ENCODE assay signal across 9 cellular contexts in genomic region chr19:14405380-14405757, GRCh38. TPM values are rescaled to one million over a fixed set of nuclear protein-coding genes. Genes with fewer than 3 reads are reported as not detected.
DNase-seq lines count a peak whose midpoint lies in the region; ATAC-seq and TF ChIP-seq lines count a peak whose summit lies in the region.
"Had no signal": no experiment of that assay in that cellular context is flagged by ENCODE, and none has a peak within 500 bp of the region (broad histone marks: within the 10 kb centered on the region; RNA-seq: fewer than 3 reads in every experiment).

No MANE protein-coding gene starts in this region.

- H3K9me3 Mint-ChIP-seq in activated CD4-positive, alpha-beta T cell treated with anti-CD3 and anti-CD28 coated beads, Interleukin-2, amount 10 ng/mL, durations not matched to agents 24 days and 14 days = no peaks in the 10 kb centered on the region
- H3K9me3 Mint-ChIP-seq in activated CD4-positive, alpha-beta memory T cell treated with anti-CD3 and anti-CD28 coated beads for 36 hours = no peaks in the 10 kb centered on the region
- no peaks in the 10 kb centered on the region for H3K9me3 Mint-ChIP-seq in immature natural killer cell

- CTCF ChIA-PET in activated CD4-positive, alpha-beta memory T cell treated with anti-CD3 and anti-CD28 coated beads for 36 hours (lab: Charles Lee) = interaction anchor here (0.6 to 9.0 kb wide), 11 partner anchors 9 to 269 kb away, joined by 3 to 115 read pairs (median 9); partner anchors contain the start of genes ADGRE5, ASF1B and PKN1

- intact Hi-C loops in activated CD4-positive, alpha-beta T cell treated with anti-CD3 and anti-CD28 coated beads, Interleukin-2, amount 10 ng/mL, durations not matched to agents 24 days and 14 days (cut with micrococcal nuclease) = no loop called here
- intact Hi-C loops in activated CD4-positive, alpha-beta memory T cell treated with anti-CD3 and anti-CD28 coated beads for 36 hours (cut with micrococcal nuclease) = no loop called here
- intact Hi-C loops in stomach (cut with DNase I; ENCODE audit: low total_unique reads) = no loop called here

- H3K27ac ChIP-seq in stomach = peak overlapping the region; percentile 63 to 85 (median 82)
- H3K27ac ChIP-seq: HL-60 had no signal

- peaks cover 72 to 98% (median 97%) of the 10 kb centered on the region in 4 donors for H3K36me3 ChIP-seq in stomach

- no peak for TF ChIP-seq POLR2A in stomach (IDR thresholded peaks at IDR 0.05)

- H3K9me3 ChIP-seq in stomach = no peaks in the 10 kb centered on the region

- peak overlapping the region in 3 of 4 donors; percentile 28 to 35 (median 32) for H3K4me3 ChIP-seq in stomach

- peak overlapping the region; percentile 48 for H3K27ac Mint-ChIP-seq in activated CD4-positive, alpha-beta T cell treated with anti-CD3 and anti-CD28 coated beads, Interleukin-2, amount 10 ng/mL, durations not matched to agents 24 days and 14 days
- H3K27ac Mint-ChIP-seq in activated CD4-positive, alpha-beta memory T cell treated with anti-CD3 and anti-CD28 coated beads for 36 hours = peak overlapping the region; percentile 69
- H3K27ac Mint-ChIP-seq in immature natural killer cell = peak overlapping the region in 5 of 6 donors; percentile 19 to 92 (median 74)

- DNase-seq in activated CD4-positive, alpha-beta T cell treated with anti-CD3 and anti-CD28 coated beads, Interleukin-2, amount 10 ng/mL, durations not matched to agents 24 days and 14 days = no peak
- DNase-seq in activated CD4-positive, alpha-beta T cell treated with anti-CD3 and anti-CD28 coated beads, Interleukin-2, amount 50 U/mL, for 4 hours = no peak
- no peak for DNase-seq in activated CD4-positive, alpha-beta memory T cell treated with anti-CD3 and anti-CD28 coated beads for 36 hours
- DNase-seq in immature natural killer cell = no peak
- DNase-seq in stomach = no peak
- no peak for DNase-seq in NCI-H345 treated with DMSO at 0.1 percent for 48 hours (lab: John Stamatoyannopoulos, UW; ENCODE audit: unreplicated experiment)
- no peak for DNase-seq in UCSD-AML1 (lab: John Stamatoyannopoulos, UW; ENCODE audit: unreplicated experiment)

- H3K27me3 ChIP-seq in stomach = no peaks in the 10 kb centered on the region

- no peaks in the 10 kb centered on the region for H3K27me3 Mint-ChIP-seq in activated CD4-positive, alpha-beta T cell treated with anti-CD3 and anti-CD28 coated beads, Interleukin-2, amount 10 ng/mL, durations not matched to agents 24 days and 14 days
- H3K27me3 Mint-ChIP-seq in activated CD4-positive, alpha-beta memory T cell treated with anti-CD3 and anti-CD28 coated beads for 36 hours = no peaks in the 10 kb centered on the region
- peaks cover 55 to 75% (median 61%) of the 10 kb centered on the region in 3 donors for H3K27me3 Mint-ChIP-seq in immature natural killer cell (ENCODE audit: low read depth in 3 of 3)

- no peak overlapping the region for H3K4me3 Mint-ChIP-seq in activated CD4-positive, alpha-beta T cell treated with anti-CD3 and anti-CD28 coated beads, Interleukin-2, amount 10 ng/mL, durations not matched to agents 24 days and 14 days
- no peak overlapping the region for H3K4me3 Mint-ChIP-seq in activated CD4-positive, alpha-beta memory T cell treated with anti-CD3 and anti-CD28 coated beads for 36 hours
- no peak overlapping the region for H3K4me3 Mint-ChIP-seq in immature natural killer cell

- TF ChIP-seq CTCF in stomach (IDR thresholded peaks at IDR 0.05) = no peak

- WGBS in stomach, 5 donors = 79 to 89% (median 81%) methylated on average over 6 of the region's 6 CpGs

- POLR2A ChIA-PET in activated CD4-positive, alpha-beta memory T cell treated with anti-CD3 and anti-CD28 coated beads for 36 hours (lab: Charles Lee) = interaction anchor here (0.9 to 2.0 kb wide), 6 partner anchors 9 to 57 kb away, joined by 3 to 8 read pairs (median 4); no protein-coding TSS in a partner anchor

- H3K4me1 ChIP-seq in stomach = peaks cover 4 to 52% (median 29%) of the 10 kb centered on the region in 4 donors

- peaks cover 72% of the 10 kb centered on the region for H3K36me3 Mint-ChIP-seq in activated CD4-positive, alpha-beta T cell treated with anti-CD3 and anti-CD28 coated beads, Interleukin-2, amount 10 ng/mL, durations not matched to agents 24 days and 14 days (ENCODE audit: low read depth)
- peaks cover 73% of the 10 kb centered on the region for H3K36me3 Mint-ChIP-seq in activated CD4-positive, alpha-beta memory T cell treated with anti-CD3 and anti-CD28 coated beads for 36 hours
- peaks cover 17 to 62% (median 25%) of the 10 kb centered on the region in 3 donors for H3K36me3 Mint-ChIP-seq in immature natural killer cell

- no peak for TF ChIP-seq EP300 in stomach (IDR thresholded peaks at IDR 0.05)

- peaks cover 2% of the 10 kb centered on the region for H3K4me1 Mint-ChIP-seq in activated CD4-positive, alpha-beta T cell treated with anti-CD3 and anti-CD28 coated beads, Interleukin-2, amount 10 ng/mL, durations not matched to agents 24 days and 14 days
- peaks cover 27% of the 10 kb centered on the region for H3K4me1 Mint-ChIP-seq in activated CD4-positive, alpha-beta memory T cell treated with anti-CD3 and anti-CD28 coated beads for 36 hours (ENCODE audit: low read depth)
- H3K4me1 Mint-ChIP-seq in immature natural killer cell = peaks cover 14 to 35% of the 10 kb centered on the region in 2 donors

- no peak for ATAC-seq in HG03280 (IDR thresholded peaks at IDR 0.05; ENCODE audit: unreplicated experiment)

RNA-seq across cellular contexts. Expression of gene DDX39A, which starts 13.8 kb away (rescaled TPM):
- total RNA-seq in activated CD4-positive, alpha-beta T cell treated with anti-CD3 and anti-CD28 coated beads, Interleukin-2, amount 10 ng/mL, durations not matched to agents 24 days and 14 days = 274 and 280 TPM in 2 replicates
- total RNA-seq in activated CD4-positive, alpha-beta memory T cell treated with anti-CD3 and anti-CD28 coated beads for 36 hours = 100 to 1,000 TPM; 200 to 204 TPM
- polyA plus RNA-seq in immature natural killer cell (100 to 1,000 TPM; 117 to 177 (median 144) TPM), stomach (100 to 1,000 TPM in 2 of 3 donors, 10 to 100 TPM in 1; 68.3 to 136 (median 114) TPM)
- 100 to 1,000 TPM in 3 of 5 donors, 10 to 100 TPM in 2; 37.1 to 298 (median 107) TPM for total RNA-seq in stomach

RNA-seq across cellular contexts. Expression of gene ADGRE5, which starts 24.1 kb away (rescaled TPM):
- total RNA-seq in activated CD4-positive, alpha-beta T cell treated with anti-CD3 and anti-CD28 coated beads, Interleukin-2, amount 10 ng/mL, durations not matched to agents 24 days and 14 days = 206 and 209 TPM in 2 replicates
- 100 to 1,000 TPM; 202 to 206 TPM for total RNA-seq in activated CD4-positive, alpha-beta memory T cell treated with anti-CD3 and anti-CD28 coated beads for 36 hours
- 100 to 1,000 TPM; 360 to 783 (median 485) TPM for polyA plus RNA-seq in immature natural killer cell
- total RNA-seq in stomach = 100 to 1,000 TPM in 1 of 5 donors, 10 to 100 TPM in 4; 12.3 to 128 (median 52.5) TPM
- polyA plus RNA-seq in stomach = 10 to 100 TPM; 11.4 to 26.5 (median 12.1) TPM

RNA-seq across cellular contexts. Expression of gene PKN1, which starts 27.7 kb away (rescaled TPM):
- 172 and 180 TPM in 2 replicates for total RNA-seq in activated CD4-positive, alpha-beta T cell treated with anti-CD3 and anti-CD28 coated beads, Interleukin-2, amount 10 ng/mL, durations not matched to agents 24 days and 14 days
- 100 to 1,000 TPM; 188 to 207 TPM for total RNA-seq in activated CD4-positive, alpha-beta memory T cell treated with anti-CD3 and anti-CD28 coated beads for 36 hours
- 10 to 100 TPM; 74.3 to 94.6 (median 84.7) TPM for polyA plus RNA-seq in immature natural killer cell
- total RNA-seq in stomach = 100 to 1,000 TPM in 2 of 5 donors, 10 to 100 TPM in 3; 44.2 to 268 (median 90.4) TPM
- 10 to 100 TPM; 42.0 to 95.6 (median 85.4) TPM for polyA plus RNA-seq in stomach
